Comparison of ENCODE assay signal across 8 cellular contexts in genomic region chr16:11796227-11797165, GRCh38. TPM values are rescaled to one million over a fixed set of nuclear protein-coding genes. Genes with fewer than 3 reads are reported as not detected.
A peak's percentile ranks its signal among the peaks of the same experiment; 100 is the strongest.
DNase-seq lines count a peak whose midpoint lies in the region; ATAC-seq, FAIRE-seq and TF ChIP-seq lines count a peak whose summit lies in the region.

No MANE protein-coding gene starts in this region.

- H3K9me3 ChIP-seq in PC-9 (ENCODE audit: insufficient read depth, low read depth), result no peaks in the 10 kb centered on the region
- H3K9me3 ChIP-seq in hepatocyte (ENCODE audit: low read depth), result no peaks in the 10 kb centered on the region
- no peaks in the 10 kb centered on the region for H3K9me3 ChIP-seq in prostate gland

- 6% methylated on average over 32 of the region's 93 CpGs for WGBS in hepatocyte (ENCODE audit: low lambda C conversion rate, missing lambda C conversion rate)
- under 1% methylated on average over 57 of the region's 93 CpGs for WGBS in prostate gland

- CTCF ChIA-PET in Calu3 (lab: Charles Lee) (interaction anchor here (0.7 to 1.9 kb wide), 6 partner anchors 14 to 82 kb away, joined by 3 to 10 read pairs (median 5); no protein-coding TSS in a partner anchor), PC-9 (lab: Charles Lee) (interaction anchor here (0.6 to 0.7 kb wide), 2 partner anchors 15 to 53 kb away, joined by 3 read pairs; no protein-coding TSS in a partner anchor)

- TF ChIP-seq POLR2A in H54 (IDR thresholded peaks at IDR 0.05; ENCODE audit: low read depth, low read length) (peak; percentile 28; the same call in 1 of the 2 replicates), prostate gland (IDR thresholded peaks at IDR 0.05) (no peak)

- no peak for ATAC-seq in HG03457 (IDR thresholded peaks at IDR 0.05; ENCODE audit: unreplicated experiment)

- peaks cover 40% of the 10 kb centered on the region for H4K20me1 ChIP-seq in PC-9 (ENCODE audit: insufficient read depth)
- peaks cover 30% of the 10 kb centered on the region for H4K20me1 ChIP-seq in hepatocyte (ENCODE audit: insufficient read depth, poor library complexity, severe bottlenecking)

- intact Hi-C loops in Calu3 (cut with micrococcal nuclease; ENCODE audit: unreplicated experiment) (loop anchor here (1.0 kb wide), 1 partner anchor 13 kb away; no protein-coding TSS in a partner anchor), PC-9 (cut with micrococcal nuclease; ENCODE audit: unreplicated experiment) (loop anchor here (5.0 kb wide), 1 partner anchor 54 kb away; the partner anchor contains the start of gene TXNDC11), prostate gland (cut with DNase I) (loop anchor here (5.0 to 10.0 kb wide), 4 partner anchors 54 to 154 kb away; partner anchors contain the start of genes GSPT1, SNN and TXNDC11)

- no peak for TF ChIP-seq CTCF in Calu3 (IDR thresholded peaks at IDR 0.05; ENCODE audit: unreplicated experiment)
- no peak; the same call in 1 of the 2 replicates for TF ChIP-seq CTCF in PC-9 (conservative IDR thresholded peaks at IDR 0.05)
- no peak for TF ChIP-seq CTCF in hepatocyte (IDR thresholded peaks at IDR 0.05; ENCODE audit: poor library complexity)
- no peak for TF ChIP-seq CTCF in prostate gland (IDR thresholded peaks at IDR 0.05)

- H3K27ac Mint-ChIP-seq in Calu3 (ENCODE audit: unreplicated experiment), result no peak overlapping the region

- H3K36me3 ChIP-seq in PC-9 (ENCODE audit: low read depth) (0 out of 2 replicates have a peak, but pooled peaks cover 15% of the 10 kb centered on the region), hepatocyte (replicated peaks; ENCODE audit: insufficient read depth, low read depth) (no peaks in the 10 kb centered on the region), prostate gland (no peaks in the 10 kb centered on the region)

- BruUV-seq in Calu3 (replicated peaks; lab: Mats Ljungman, UMichigan) (TSS peak; percentile 35), PC-9 (replicated peaks; lab: Mats Ljungman, UMichigan) (TSS peak; percentile 43)

- H3K27ac ChIP-seq in PC-9 (peak overlapping the region; percentile 59), hepatocyte (peak overlapping the region; percentile 98), prostate gland (peak overlapping the region; percentile 98 to 99)

- H3F3A ChIP-seq in PC-9 (ENCODE audit: insufficient read depth, low read depth), result peaks cover 17% of the 10 kb centered on the region; the same call in 1 of the 2 replicates

- H3K4me1 Mint-ChIP-seq in Calu3 (ENCODE audit: low read depth, unreplicated experiment), result peaks cover 56% of the 10 kb centered on the region

- H3K4me2 ChIP-seq in PC-9 (peak overlapping the region; percentile 78), hepatocyte (peak overlapping the region; percentile 86)

- DNase-seq in Calu3, result peak; percentile 66
- DNase-seq in H54 (ENCODE audit: insufficient read length, low spot score), result peak; percentile 54
- DNase-seq in PC-9, result peak in 1 of 2 experiments; percentile 52
- peak; percentile 70 for DNase-seq in astrocyte of the hippocampus (ENCODE audit: low read depth, low spot score)
- DNase-seq in hepatocyte (ENCODE audit: low spot score), result peak; percentile 77
- peak; percentile 62 for DNase-seq in prostate gland (ENCODE audit: low spot score)
- DNase-seq in NCI-H526 treated with DMSO at 0.1 percent for 48 hours (lab: John Stamatoyannopoulos, UW), result no peak

- H3K4me3 ChIP-seq in PC-9 (peak overlapping the region; percentile 97), hepatocyte (peak overlapping the region; percentile 83), prostate gland (peak overlapping the region; percentile 93 to 95)

- H3K27me3 ChIP-seq in PC-9 (ENCODE audit: insufficient read depth, low read depth) (no peaks in the 10 kb centered on the region), hepatocyte (no peaks in the 10 kb centered on the region), prostate gland (replicated peaks; ENCODE audit: insufficient read depth) (no peaks in the 10 kb centered on the region)

- H3K9me2 ChIP-seq in PC-9 (ENCODE audit: insufficient read depth) (no peaks in the 10 kb centered on the region), hepatocyte (replicated peaks; ENCODE audit: insufficient read depth) (no peaks in the 10 kb centered on the region)

- H3K79me2 ChIP-seq in PC-9 (ENCODE audit: low read depth), result peaks cover 60% of the 10 kb centered on the region
- H3K79me2 ChIP-seq in hepatocyte, result peaks cover 82% of the 10 kb centered on the region

- H3K27me3 Mint-ChIP-seq in Calu3 (ENCODE audit: unreplicated experiment), result no peaks in the 10 kb centered on the region

- H3K9me3 Mint-ChIP-seq in Calu3 (ENCODE audit: low read depth, unreplicated experiment), result no peaks in the 10 kb centered on the region

- H3K36me3 Mint-ChIP-seq in Calu3 (ENCODE audit: insufficient read depth, unreplicated experiment), result peaks cover 70% of the 10 kb centered on the region

- H3K4me1 ChIP-seq in PC-9 (replicated peaks; ENCODE audit: insufficient read depth), result peaks cover 15% of the 10 kb centered on the region
- H3K4me1 ChIP-seq in hepatocyte (ENCODE audit: insufficient read depth), result peaks cover 57% of the 10 kb centered on the region
- peaks cover 30% of the 10 kb centered on the region for H3K4me1 ChIP-seq in prostate gland (replicated peaks)

- peak overlapping the region; percentile 76 for H3K4me3 Mint-ChIP-seq in Calu3 (ENCODE audit: low read depth, unreplicated experiment)

- no peak for FAIRE-seq in H54 (lab: Jason Lieb, UNC)

- H2AFZ ChIP-seq in PC-9 (peak overlapping the region; percentile 87), hepatocyte (peak overlapping the region; percentile 67)

- POLR2A ChIA-PET in PC-9 (lab: Charles Lee; ENCODE audit: unreplicated experiment), result interaction anchor here (0.5 to 1.1 kb wide), 4 partner anchors 10 to 816 kb away, joined by 3 to 6 read pairs (median 4); partner anchors contain the start of gene TXNDC11

RNA-seq across cellular contexts. Expression of gene ZC3H7A, which starts 0.6 kb away (rescaled TPM):
- total RNA-seq in Calu3 (2022) (68.7 and 70.9 TPM in 2 replicates), PC-9 (2021) (52.3 and 63.5 TPM in 2 replicates), hepatocyte (38.0 and 40.3 TPM in 2 replicates), prostate gland (10 to 100 TPM; 48.9 to 56.4 TPM)
- 34.1 and 34.9 TPM in 2 replicates for polyA plus RNA-seq in hepatocyte

RNA-seq across cellular contexts. Expression of gene TXNDC11, which starts 53.8 kb away (rescaled TPM):
- total RNA-seq in Calu3 (2022) (51.3 and 52.1 TPM in 2 replicates), PC-9 (2021) (30.9 and 40.9 TPM in 2 replicates), hepatocyte (48.7 and 59.4 TPM in 2 replicates), prostate gland (10 to 100 TPM; 75.0 to 96.9 TPM)
- polyA plus RNA-seq in hepatocyte, result 58.5 and 59.4 TPM in 2 replicates

RNA-seq across cellular contexts. Expression of gene RSL1D1, which starts 54.8 kb away (rescaled TPM):
- 239 and 247 TPM in 2 replicates for total RNA-seq in Calu3 (2022)
- total RNA-seq in PC-9 (2021), result 172 and 226 TPM in 2 replicates
- total RNA-seq in hepatocyte, result 138 and 162 TPM in 2 replicates
- 138 and 142 TPM in 2 replicates for polyA plus RNA-seq in hepatocyte
- total RNA-seq in prostate gland, result 100 to 1,000 TPM; 100 to 132 TPM
